In the genomic region with DNA sequence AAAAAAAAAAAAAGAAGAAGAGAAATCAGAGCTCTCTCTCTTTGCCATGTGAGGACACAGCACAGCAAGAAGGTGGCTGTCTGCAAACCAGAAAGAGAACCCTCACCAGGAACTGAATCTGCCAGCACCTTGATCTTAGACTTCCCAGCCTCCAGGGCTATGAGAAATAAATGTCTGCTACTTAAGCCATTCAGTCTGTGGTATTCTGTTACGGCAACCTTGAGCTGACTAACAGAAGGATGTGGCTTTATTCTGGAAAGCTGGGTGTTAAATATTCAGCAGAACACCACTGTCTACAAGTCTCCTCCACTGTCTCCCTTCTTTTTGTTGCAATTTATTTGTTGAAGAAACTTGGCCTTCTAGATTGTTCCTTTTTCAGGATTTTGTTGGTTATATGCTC, we compare ENCODE assay signal across 1 cellular context.
TF ChIP-seq lines count a peak whose summit lies in the region.

No MANE protein-coding gene starts in this region.

TF ChIP-seq in WTC11, 78 proteins besides CTCF, POLR2A, EP300 and RAD21:
- TF ChIP-seq RELA (CRISPR knock-in tag; IDR thresholded peaks at IDR 0.05; ENCODE audit: borderline replicate concordance), result no peak
- no peak for TF ChIP-seq ZNF121 (CRISPR knock-in tag; IDR thresholded peaks at IDR 0.05)
- TF ChIP-seq, protein P1, sequence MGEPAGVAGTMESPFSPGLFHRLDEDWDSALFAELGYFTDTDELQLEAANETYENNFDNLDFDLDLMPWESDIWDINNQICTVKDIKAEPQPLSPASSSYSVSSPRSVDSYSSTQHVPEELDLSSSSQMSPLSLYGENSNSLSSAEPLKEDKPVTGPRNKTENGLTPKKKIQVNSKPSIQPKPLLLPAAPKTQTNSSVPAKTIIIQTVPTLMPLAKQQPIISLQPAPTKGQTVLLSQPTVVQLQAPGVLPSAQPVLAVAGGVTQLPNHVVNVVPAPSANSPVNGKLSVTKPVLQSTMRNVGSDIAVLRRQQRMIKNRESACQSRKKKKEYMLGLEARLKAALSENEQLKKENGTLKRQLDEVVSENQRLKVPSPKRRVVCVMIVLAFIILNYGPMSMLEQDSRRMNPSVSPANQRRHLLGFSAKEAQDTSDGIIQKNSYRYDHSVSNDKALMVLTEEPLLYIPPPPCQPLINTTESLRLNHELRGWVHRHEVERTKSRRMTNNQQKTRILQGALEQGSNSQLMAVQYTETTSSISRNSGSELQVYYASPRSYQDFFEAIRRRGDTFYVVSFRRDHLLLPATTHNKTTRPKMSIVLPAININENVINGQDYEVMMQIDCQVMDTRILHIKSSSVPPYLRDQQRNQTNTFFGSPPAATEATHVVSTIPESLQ (CRISPR knock-in tag; IDR thresholded peaks at IDR 0.05), result no peak
- TF ChIP-seq GABPB1 (CRISPR knock-in tag; IDR thresholded peaks at IDR 0.05), result no peak
- no peak for TF ChIP-seq SOX15 (CRISPR knock-in tag; IDR thresholded peaks at IDR 0.05)
- no peak for TF ChIP-seq ZNF671 (CRISPR knock-in tag; IDR thresholded peaks at IDR 0.05)
- TF ChIP-seq, protein P2, sequence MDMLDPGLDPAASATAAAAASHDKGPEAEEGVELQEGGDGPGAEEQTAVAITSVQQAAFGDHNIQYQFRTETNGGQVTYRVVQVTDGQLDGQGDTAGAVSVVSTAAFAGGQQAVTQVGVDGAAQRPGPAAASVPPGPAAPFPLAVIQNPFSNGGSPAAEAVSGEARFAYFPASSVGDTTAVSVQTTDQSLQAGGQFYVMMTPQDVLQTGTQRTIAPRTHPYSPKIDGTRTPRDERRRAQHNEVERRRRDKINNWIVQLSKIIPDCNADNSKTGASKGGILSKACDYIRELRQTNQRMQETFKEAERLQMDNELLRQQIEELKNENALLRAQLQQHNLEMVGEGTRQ (CRISPR knock-in tag; IDR thresholded peaks at IDR 0.05), result no peak
- no peak for TF ChIP-seq ATF1 (CRISPR knock-in tag; IDR thresholded peaks at IDR 0.05)
- TF ChIP-seq, protein P3, sequence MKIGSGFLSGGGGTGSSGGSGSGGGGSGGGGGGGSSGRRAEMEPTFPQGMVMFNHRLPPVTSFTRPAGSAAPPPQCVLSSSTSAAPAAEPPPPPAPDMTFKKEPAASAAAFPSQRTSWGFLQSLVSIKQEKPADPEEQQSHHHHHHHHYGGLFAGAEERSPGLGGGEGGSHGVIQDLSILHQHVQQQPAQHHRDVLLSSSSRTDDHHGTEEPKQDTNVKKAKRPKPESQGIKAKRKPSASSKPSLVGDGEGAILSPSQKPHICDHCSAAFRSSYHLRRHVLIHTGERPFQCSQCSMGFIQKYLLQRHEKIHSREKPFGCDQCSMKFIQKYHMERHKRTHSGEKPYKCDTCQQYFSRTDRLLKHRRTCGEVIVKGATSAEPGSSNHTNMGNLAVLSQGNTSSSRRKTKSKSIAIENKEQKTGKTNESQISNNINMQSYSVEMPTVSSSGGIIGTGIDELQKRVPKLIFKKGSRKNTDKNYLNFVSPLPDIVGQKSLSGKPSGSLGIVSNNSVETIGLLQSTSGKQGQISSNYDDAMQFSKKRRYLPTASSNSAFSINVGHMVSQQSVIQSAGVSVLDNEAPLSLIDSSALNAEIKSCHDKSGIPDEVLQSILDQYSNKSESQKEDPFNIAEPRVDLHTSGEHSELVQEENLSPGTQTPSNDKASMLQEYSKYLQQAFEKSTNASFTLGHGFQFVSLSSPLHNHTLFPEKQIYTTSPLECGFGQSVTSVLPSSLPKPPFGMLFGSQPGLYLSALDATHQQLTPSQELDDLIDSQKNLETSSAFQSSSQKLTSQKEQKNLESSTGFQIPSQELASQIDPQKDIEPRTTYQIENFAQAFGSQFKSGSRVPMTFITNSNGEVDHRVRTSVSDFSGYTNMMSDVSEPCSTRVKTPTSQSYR (CRISPR knock-in tag; IDR thresholded peaks at IDR 0.05), result no peak
- TF ChIP-seq, protein P4, sequence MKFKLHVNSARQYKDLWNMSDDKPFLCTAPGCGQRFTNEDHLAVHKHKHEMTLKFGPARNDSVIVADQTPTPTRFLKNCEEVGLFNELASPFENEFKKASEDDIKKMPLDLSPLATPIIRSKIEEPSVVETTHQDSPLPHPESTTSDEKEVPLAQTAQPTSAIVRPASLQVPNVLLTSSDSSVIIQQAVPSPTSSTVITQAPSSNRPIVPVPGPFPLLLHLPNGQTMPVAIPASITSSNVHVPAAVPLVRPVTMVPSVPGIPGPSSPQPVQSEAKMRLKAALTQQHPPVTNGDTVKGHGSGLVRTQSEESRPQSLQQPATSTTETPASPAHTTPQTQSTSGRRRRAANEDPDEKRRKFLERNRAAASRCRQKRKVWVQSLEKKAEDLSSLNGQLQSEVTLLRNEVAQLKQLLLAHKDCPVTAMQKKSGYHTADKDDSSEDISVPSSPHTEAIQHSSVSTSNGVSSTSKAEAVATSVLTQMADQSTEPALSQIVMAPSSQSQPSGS (CRISPR knock-in tag; IDR thresholded peaks at IDR 0.05; ENCODE audit: borderline replicate concordance, low read depth), result no peak
- TF ChIP-seq GRHL2 (CRISPR knock-in tag; IDR thresholded peaks at IDR 0.05; ENCODE audit: insufficient replicate concordance, severe bottlenecking), result no peak
- TF ChIP-seq, protein P5, sequence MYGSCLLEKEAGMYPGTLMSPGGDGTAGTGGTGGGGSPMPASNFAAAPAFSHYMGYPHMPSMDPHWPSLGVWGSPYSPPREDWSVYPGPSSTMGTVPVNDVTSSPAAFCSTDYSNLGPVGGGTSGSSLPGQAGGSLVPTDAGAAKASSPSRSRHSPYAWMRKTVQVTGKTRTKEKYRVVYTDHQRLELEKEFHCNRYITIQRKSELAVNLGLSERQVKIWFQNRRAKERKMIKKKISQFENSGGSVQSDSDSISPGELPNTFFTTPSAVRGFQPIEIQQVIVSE (CRISPR knock-in tag; IDR thresholded peaks at IDR 0.05; ENCODE audit: borderline replicate concordance), result no peak
- TF ChIP-seq CBFB (CRISPR knock-in tag; IDR thresholded peaks at IDR 0.05; ENCODE audit: low read depth), result no peak
- TF ChIP-seq, protein P6, sequence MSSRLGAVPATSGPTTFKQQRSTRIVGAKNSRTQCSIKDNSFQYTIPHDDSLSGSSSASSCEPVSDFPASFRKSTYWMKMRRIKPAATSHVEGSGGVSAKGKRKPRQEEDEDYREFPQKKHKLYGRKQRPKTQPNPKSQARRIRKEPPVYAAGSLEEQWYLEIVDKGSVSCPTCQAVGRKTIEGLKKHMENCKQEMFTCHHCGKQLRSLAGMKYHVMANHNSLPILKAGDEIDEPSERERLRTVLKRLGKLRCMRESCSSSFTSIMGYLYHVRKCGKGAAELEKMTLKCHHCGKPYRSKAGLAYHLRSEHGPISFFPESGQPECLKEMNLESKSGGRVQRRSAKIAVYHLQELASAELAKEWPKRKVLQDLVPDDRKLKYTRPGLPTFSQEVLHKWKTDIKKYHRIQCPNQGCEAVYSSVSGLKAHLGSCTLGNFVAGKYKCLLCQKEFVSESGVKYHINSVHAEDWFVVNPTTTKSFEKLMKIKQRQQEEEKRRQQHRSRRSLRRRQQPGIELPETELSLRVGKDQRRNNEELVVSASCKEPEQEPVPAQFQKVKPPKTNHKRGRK (CRISPR knock-in tag; IDR thresholded peaks at IDR 0.05; ENCODE audit: borderline replicate concordance), result no peak
- no peak for TF ChIP-seq NFATC4 (CRISPR knock-in tag; IDR thresholded peaks at IDR 0.05)
TF ChIP-seq in WTC11: peak in this region for 0.
